In the genomic region with DNA sequence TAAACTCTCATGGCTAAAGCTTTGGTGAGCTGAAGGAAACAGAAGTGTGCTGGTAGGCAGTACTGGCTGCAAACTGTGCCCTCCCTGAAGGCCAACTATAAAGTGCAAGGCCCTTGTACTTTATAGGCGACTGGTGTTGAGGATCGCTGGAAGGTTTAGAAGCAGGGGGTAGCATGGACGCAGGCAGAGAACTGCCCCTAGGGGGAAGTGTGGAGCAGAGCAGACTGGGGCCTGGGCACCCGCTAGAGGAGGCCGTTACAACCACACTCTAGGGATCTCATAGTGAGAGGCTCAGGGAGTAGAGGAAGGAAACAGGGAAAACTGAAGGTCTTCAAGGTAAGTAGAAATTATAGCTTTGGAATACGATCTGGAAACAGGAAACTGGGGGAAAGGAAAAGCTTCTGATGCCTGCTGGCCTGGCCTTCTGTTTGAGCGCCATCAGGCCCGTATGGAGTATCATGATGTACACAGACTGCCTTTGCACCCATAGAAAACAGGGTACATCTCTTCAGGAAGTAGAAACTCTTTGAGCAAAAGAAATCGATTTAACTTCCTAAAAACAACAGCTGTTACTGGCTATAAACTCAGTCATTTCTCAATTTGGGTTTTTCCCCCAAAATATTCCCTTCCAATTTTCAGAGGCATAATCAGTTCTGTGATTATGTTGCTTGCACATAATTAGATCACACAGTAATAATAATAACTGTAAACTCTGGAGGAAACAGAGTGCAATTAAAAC, we compare ENCODE assay signal across 9 cellular contexts. TPM values are rescaled to one million over a fixed set of nuclear protein-coding genes. Genes with fewer than 3 reads are reported as not detected.
DNase-seq lines count a peak whose midpoint lies in the region; ATAC-seq and TF ChIP-seq lines count a peak whose summit lies in the region.
"Had no signal": no experiment of that assay in that cellular context is flagged by ENCODE, and none has a peak within 500 bp of the region (broad histone marks: within the 10 kb centered on the region; RNA-seq: fewer than 3 reads in every experiment).

No MANE protein-coding gene starts in this region.

- no peaks in the 10 kb centered on the region for H3K27me3 ChIP-seq in Karpas-422 (ENCODE audit: low read length)

- no peaks in the 10 kb centered on the region for H3K9me2 ChIP-seq in Karpas-422 (replicated peaks; ENCODE audit: insufficient read depth, low read length)

- H3K27me3 Mint-ChIP-seq in endothelial cell (ENCODE audit: unreplicated experiment) = peaks cover 5% of the 10 kb centered on the region

- H3K4me1 Mint-ChIP-seq in endothelial cell (ENCODE audit: unreplicated experiment) = peaks cover 54% of the 10 kb centered on the region

- ATAC-seq in GM21576 (IDR thresholded peaks at IDR 0.05; ENCODE audit: unreplicated experiment) (peak; percentile 46), omental fat pad (ENCODE audit: low FRiP score) (peak; percentile 29)

- no peaks in the 10 kb centered on the region for H3K36me3 ChIP-seq in Karpas-422 (ENCODE audit: insufficient read depth, low read length)

- DNase-seq in GM10266 (ENCODE audit: extremely low spot score) (no peak), Karpas-422 (peak; percentile 93), endothelial cell (ENCODE audit: low spot score) (peak; percentile 63), omental fat pad (ENCODE audit: low spot score) (no peak), amniotic stem cell (lab: John Stamatoyannopoulos, UW) (no peak), H4 (ENCODE audit: low spot score) (no peak)
- DNase-seq in activated CD4-positive, alpha-beta T cell treated with anti-CD3 and anti-CD28 coated beads, Interleukin-2, amount 50 U/mL, for 48 hours = peak; percentile 70 to 77

- H3K9me3 Mint-ChIP-seq in endothelial cell (ENCODE audit: unreplicated experiment) = no peaks in the 10 kb centered on the region

- H3K36me3 Mint-ChIP-seq in endothelial cell (ENCODE audit: low read depth, unreplicated experiment) = no peaks in the 10 kb centered on the region

- peak overlapping the region; percentile 86 for H3K27ac ChIP-seq in Karpas-422 (ENCODE audit: low read length)
- H3K27ac ChIP-seq: VCaP had no signal

- peak overlapping the region; percentile 64 for H3K4me2 ChIP-seq in Karpas-422 (ENCODE audit: low read depth, low read length, poor library complexity, severe bottlenecking)

- no peak overlapping the region for H2AFZ ChIP-seq in Karpas-422 (ENCODE audit: low read length)

- no peaks in the 10 kb centered on the region for H4K20me1 ChIP-seq in Karpas-422 (ENCODE audit: insufficient read depth, low read depth, low read length)

- peak; percentile 70 for TF ChIP-seq CTCF in GM10266 (IDR thresholded peaks at IDR 0.05; ENCODE audit: control insufficient read depth, insufficient read depth, low read depth, missing control alignments)
- TF ChIP-seq CTCF in endothelial cell (IDR thresholded peaks at IDR 0.05; ENCODE audit: unreplicated experiment) = peak; percentile 28
- no peak for TF ChIP-seq CTCF in omental fat pad (IDR thresholded peaks at IDR 0.05)

- no peaks in the 10 kb centered on the region for H3K79me2 ChIP-seq in Karpas-422 (ENCODE audit: low read length)

- peak overlapping the region; percentile 30; the same call in 1 of the 2 replicates for H3K4me3 ChIP-seq in Karpas-422 (ENCODE audit: low read length)

- peak overlapping the region; percentile 62 for H3K9ac ChIP-seq in Karpas-422 (ENCODE audit: low read length)

- peak overlapping the region; percentile 33 for H3K4me3 Mint-ChIP-seq in endothelial cell (ENCODE audit: unreplicated experiment)

- peak overlapping the region; percentile 93 for H3K27ac Mint-ChIP-seq in endothelial cell (ENCODE audit: unreplicated experiment)

- H3K4me1 ChIP-seq in Karpas-422 (ENCODE audit: low read length) = peaks cover 62% of the 10 kb centered on the region

- no peaks in the 10 kb centered on the region for H3K9me3 ChIP-seq in Karpas-422 (ENCODE audit: low read length)

RNA-seq across cellular contexts. Expression of a gene that starts 23.9 kb away (rescaled TPM):
- 2,363 and 3,856 TPM in 2 replicates for total RNA-seq in Karpas-422 (2014; rRNA removed; shearing (Covaris generic); ENCODE audit: low replicate concordance)
- total RNA-seq in endothelial cell (ENCODE audit: unreplicated experiment) (3,201 TPM), omental fat pad (1,000 to 10,000 TPM; 3,948 to 5,890 (median 5,138) TPM)
- 6,124 and 7,364 TPM in 2 replicates for total RNA-seq in H4 (2014; rRNA removed; shearing (Covaris generic))

RNA-seq across cellular contexts. Expression of a gene that starts 44.6 kb away (rescaled TPM):
- total RNA-seq in Karpas-422 (2014; rRNA removed; shearing (Covaris generic); ENCODE audit: low replicate concordance) = not detected in 2 replicates
- not detected for total RNA-seq in endothelial cell (ENCODE audit: unreplicated experiment)
- total RNA-seq in omental fat pad = 10 to 100 TPM in 1 of 4 donors, 1 to 10 TPM in 3; 1.4 to 10.9 (median 6.1) TPM
- total RNA-seq in H4 (2014; rRNA removed; shearing (Covaris generic)) = not detected in 2 replicates

Comparison
In these comparisons a context has a peak if more than half of its experiments do, and no peak if none do; other contexts are left out.
1. DNase-seq: peak in Karpas-422 (single experiment), activated CD4-positive, alpha-beta T cell treated with anti-CD3 and anti-CD28 coated beads, Interleukin-2, amount 50 U/mL, for 48 hours (2 of 2) and endothelial cell (single experiment); none in GM10266 (single experiment), omental fat pad (single experiment), amniotic stem cell (single experiment) and H4 (single experiment).
2. CTCF ChIP-seq: peak in GM10266 (single experiment) and endothelial cell (single experiment); none in omental fat pad (0 of 3).